ENCODE assay signal across 8 cellular contexts in genomic region chr5:97575322-97575721, GRCh38.
"Had no signal": no experiment of that assay in that cellular context is flagged by ENCODE, and none has a peak within 500 bp of the region (broad histone marks: within the 10 kb centered on the region; RNA-seq: fewer than 3 reads in every experiment).

No MANE protein-coding gene starts in this region.

- H2AFZ ChIP-seq: GM23248 had no signal

- H3K36me3 ChIP-seq: HAP-1 had no signal

- H3K27ac ChIP-seq: GM23248 had no signal

- H3K9me3 ChIP-seq: HAP-1 had no signal

- ATAC-seq: HCT116, K562 had no signal

- H3K4me3 ChIP-seq: GM23248, HAP-1, K562 had no signal

- H3K9ac ChIP-seq: GM23248 had no signal

- H3K4me1 ChIP-seq: HAP-1 had no signal

- DNase-seq: GM23248, GOT3, H7, IMR-90, KG1 had no signal
